Comparison of ENCODE assay signal across 11 cellular contexts in genomic region chr10:48444266-48444665, GRCh38.
DNase-seq lines count a peak whose midpoint lies in the region; ATAC-seq, FAIRE-seq and TF ChIP-seq lines count a peak whose summit lies in the region.
"Had no signal": no experiment of that assay in that cellular context is flagged by ENCODE, and none has a peak within 500 bp of the region (broad histone marks: within the 10 kb centered on the region; RNA-seq: fewer than 3 reads in every experiment).

No MANE protein-coding gene starts in this region.

- FAIRE-seq in kidney (lab: Jason Lieb, UNC) = no peak

- no peaks in the 10 kb centered on the region for H3K9me3 ChIP-seq in kidney (ENCODE audit: control insufficient read depth in 1 of 2, low read length in 2 of 2)

- H3K4me3 Mint-ChIP-seq in mesothelial cell of epicardium = no peak overlapping the region
- H3K4me3 Mint-ChIP-seq: dendritic cell treated with granulocyte-macrophage colony-stimulating factor and Interleukin-4, amounts not matched to agents 40 ng/mL and 50 ng/mL, for 4 days; IgD-negative memory B cell had no signal

- H3K9ac ChIP-seq in kidney (ENCODE audit: low read length in 2 of 2) = no peak overlapping the region

- H3K4me1 ChIP-seq in kidney (ENCODE audit: control insufficient read depth in 1 of 2, insufficient read depth in 1 of 2, low read depth in 1 of 2, low read length in 2 of 2) = no peaks in the 10 kb centered on the region

- DNase-seq in DMS79 treated with DMSO at 0.1 percent for 48 hours (lab: John Stamatoyannopoulos, UW) (peak; percentile 1), DMS79 (lab: John Stamatoyannopoulos, UW) (no peak), NCI-H345 treated with DMSO at 0.1 percent for 48 hours (lab: John Stamatoyannopoulos, UW; ENCODE audit: unreplicated experiment) (peak; percentile 70), ecto neural progenitor cell (ENCODE audit: low spot score) (peak; percentile 63), pons (ENCODE audit: low spot score) (peak; percentile 79), kidney (no peak), mesothelial cell of epicardium (ENCODE audit: low spot score in 2 of 2, unreplicated experiment in 2 of 2) (no peak)
- DNase-seq: stimulated activated CD4-positive, alpha-beta T cell treated with anti-CD3 and anti-CD28 coated beads, Interleukin-4, amount 100 ng/mL, for 4 hours had no signal

- peaks cover 2% of the 10 kb centered on the region for H3K36me3 Mint-ChIP-seq in mesothelial cell of epicardium
- H3K36me3 Mint-ChIP-seq: IgD-negative memory B cell had no signal

- H3K9me3 Mint-ChIP-seq in mesothelial cell of epicardium = no peaks in the 10 kb centered on the region
- H3K9me3 Mint-ChIP-seq: dendritic cell treated with granulocyte-macrophage colony-stimulating factor and Interleukin-4, amounts not matched to agents 40 ng/mL and 50 ng/mL, for 4 days; IgD-negative memory B cell had no signal

- intact Hi-C loops in kidney (cut with DNase I) = no loop called here

- no peak overlapping the region for H3K4me3 ChIP-seq in kidney (ENCODE audit: low read length in 2 of 2)

- TF ChIP-seq CTCF in kidney (IDR thresholded peaks at IDR 0.05; ENCODE audit: borderline replicate concordance, extremely low read depth, insufficient read depth) (no peak), mesothelial cell of epicardium (IDR thresholded peaks at IDR 0.05; ENCODE audit: unreplicated experiment) (no peak)

- no peaks in the 10 kb centered on the region for H3K27me3 Mint-ChIP-seq in mesothelial cell of epicardium (ENCODE audit: low read depth)
- H3K27me3 Mint-ChIP-seq: IgD-negative memory B cell had no signal

- no peak overlapping the region for H3K27ac ChIP-seq in kidney (ENCODE audit: low read depth in 2 of 2, low read length in 2 of 2)

- no peaks in the 10 kb centered on the region for H3K36me3 ChIP-seq in kidney (ENCODE audit: control insufficient read depth in 1 of 2, insufficient read depth in 2 of 2, low read length in 2 of 2)

- peaks cover 23% of the 10 kb centered on the region for H3K4me1 Mint-ChIP-seq in mesothelial cell of epicardium
- H3K4me1 Mint-ChIP-seq: IgD-negative memory B cell had no signal

- H3K27ac Mint-ChIP-seq in mesothelial cell of epicardium = no peak overlapping the region
- H3K27ac Mint-ChIP-seq: dendritic cell treated with granulocyte-macrophage colony-stimulating factor and Interleukin-4, amounts not matched to agents 40 ng/mL and 50 ng/mL, for 4 days; IgD-negative memory B cell had no signal

- no peak for ATAC-seq in HG02852 (IDR thresholded peaks at IDR 0.05; ENCODE audit: unreplicated experiment)

Comparison
In these comparisons a context has a peak if more than half of its experiments do, and no peak if none do; other contexts are left out.
1. DNase-seq: peak in DMS79 treated with DMSO at 0.1 percent for 48 hours (single experiment), NCI-H345 treated with DMSO at 0.1 percent for 48 hours (single experiment), ecto neural progenitor cell (single experiment) and pons (single experiment); none in DMS79 (single experiment), kidney (single experiment) and mesothelial cell of epicardium (0 of 2).